8 cellular contexts compared by ENCODE assay signal in the genomic region with DNA sequence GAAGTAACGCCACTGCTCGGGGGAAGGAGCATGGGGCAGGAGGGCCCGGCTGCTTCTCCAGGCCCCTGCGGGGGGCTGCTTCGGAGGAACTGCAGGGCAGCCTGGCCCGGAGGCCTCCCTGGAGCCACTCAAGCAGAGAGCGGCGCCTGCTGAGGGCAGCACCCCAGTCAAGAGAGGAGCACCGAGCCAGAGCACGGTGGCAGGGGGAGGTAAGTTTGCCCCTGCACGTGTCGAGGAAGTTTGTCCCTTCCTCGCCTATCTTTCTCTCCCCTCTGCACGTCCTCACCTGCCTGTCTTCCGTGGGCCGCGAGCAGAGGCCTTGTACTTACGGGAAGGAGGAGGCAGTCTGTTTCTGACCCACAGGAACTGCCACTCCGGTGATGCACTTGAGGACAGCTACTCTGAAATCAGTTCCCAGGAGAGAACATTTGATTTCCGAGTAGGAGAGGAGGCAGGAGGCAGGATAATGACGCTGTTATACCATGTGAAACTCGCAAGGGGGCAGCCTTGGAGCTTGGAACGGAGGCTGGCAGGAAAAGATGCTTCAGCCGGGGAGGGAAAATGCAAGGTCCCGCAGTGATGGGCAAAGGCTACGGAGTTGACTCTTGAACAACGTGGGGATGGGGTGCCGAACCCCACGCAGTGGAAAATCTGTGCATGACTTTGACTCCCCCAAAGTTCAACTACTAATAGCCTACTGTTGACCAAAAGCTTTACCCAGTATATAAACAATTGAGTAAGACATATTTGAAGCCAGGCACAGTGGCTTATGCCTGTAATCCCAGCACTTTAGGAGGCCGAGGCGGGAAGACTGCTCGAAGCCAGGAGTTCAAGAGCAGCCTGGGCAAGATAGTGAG. TPM values are rescaled to one million over a fixed set of nuclear protein-coding genes. Genes with fewer than 3 reads are reported as not detected.
DNase-seq lines count a peak whose midpoint lies in the region; ATAC-seq and TF ChIP-seq lines count a peak whose summit lies in the region.

No MANE protein-coding gene starts in this region.

- intact Hi-C loops in gastrocnemius medialis (cut with DNase I; ENCODE audit: low total_unique reads) = loop anchor here (2.0 to 10.0 kb wide), 2 partner anchors 116 to 142 kb away; a partner anchor contains a TSS

- H3K27ac ChIP-seq in gastrocnemius medialis = no peak overlapping the region

- H3K36me3 ChIP-seq in gastrocnemius medialis = no peaks in the 10 kb centered on the region

- no peak for ATAC-seq in gastrocnemius medialis
- no peak for ATAC-seq in HG03432 (IDR thresholded peaks at IDR 0.05; ENCODE audit: unreplicated experiment)

- DNase-seq in NK-92 treated with Interleukin-12 subunit alpha and Interleukin-12 subunit beta, amount 100 ng/mL, for 24 hours (lab: John Stamatoyannopoulos, UW) = peak; percentile 48
- DNase-seq in NK-92 (lab: John Stamatoyannopoulos, UW; ENCODE audit: unreplicated experiment) (no peak), NCI-H1694 treated with DMSO at 0.1 percent for 48 hours (lab: John Stamatoyannopoulos, UW) (peak; percentile 53), T-helper 9 cell (peak; percentile 62), astrocyte of the hippocampus (ENCODE audit: low read depth, low spot score) (peak; percentile 81), hippocampal formation (lab: John Stamatoyannopoulos, UW) (peak; percentile 57 to 62), gastrocnemius medialis (no peak)

- TF ChIP-seq POLR2A in gastrocnemius medialis (IDR thresholded peaks at IDR 0.05) = no peak

- in situ Hi-C loops in gastrocnemius medialis (cut with MboI; ENCODE audit: low sequenced_read_pairs in 4 of 4) = loop anchor here in 1 of 4 donors (10.0 kb wide), 1 partner anchor 122 kb away; no protein-coding TSS in a partner anchor

- H3K4me3 ChIP-seq in gastrocnemius medialis = no peak overlapping the region

- H3K4me1 ChIP-seq in gastrocnemius medialis = no peaks in the 10 kb centered on the region

- peak; percentile 6 to 52 (median 48) for TF ChIP-seq CTCF in gastrocnemius medialis (IDR thresholded peaks at IDR 0.05 in 4 of 5, conservative IDR thresholded peaks at IDR 0.05 in 1 of 5)

- no peaks in the 10 kb centered on the region for H3K9me3 ChIP-seq in gastrocnemius medialis

- no peaks in the 10 kb centered on the region for H3K27me3 ChIP-seq in gastrocnemius medialis

RNA-seq across cellular contexts. Expression of a gene that starts 5.0 kb away (rescaled TPM):
- total RNA-seq in gastrocnemius medialis = not detected

RNA-seq across cellular contexts. Expression of a gene that starts 5.6 kb away (rescaled TPM):
- total RNA-seq in gastrocnemius medialis = not detected

RNA-seq across cellular contexts. Expression of a gene that starts 18.2 kb away (rescaled TPM):
- not detected for total RNA-seq in gastrocnemius medialis

RNA-seq across cellular contexts. Expression of a gene that starts 23.7 kb away (rescaled TPM):
- total RNA-seq in gastrocnemius medialis = under 1 TPM in 1 of 4 donors, not detected in 3; 0.59 TPM

Comparison
In these comparisons a context has a peak if more than half of its experiments do, and no peak if none do; other contexts are left out.
1. DNase-seq: peak in NK-92 treated with Interleukin-12 subunit alpha and Interleukin-12 subunit beta, amount 100 ng/mL, for 24 hours (single experiment), NCI-H1694 treated with DMSO at 0.1 percent for 48 hours (single experiment), T-helper 9 cell (single experiment), astrocyte of the hippocampus (single experiment) and hippocampal formation (2 of 2); none in NK-92 (single experiment) and gastrocnemius medialis (0 of 2).